Comparison of ENCODE assay signal across 9 cellular contexts in genomic region chr19:41426952-41427646, GRCh38. TPM values are rescaled to one million over a fixed set of nuclear protein-coding genes. Genes with fewer than 3 reads are reported as not detected.
A peak's percentile ranks its signal among the peaks of the same experiment; 100 is the strongest.
DNase-seq lines count a peak whose midpoint lies in the region; ATAC-seq, FAIRE-seq and TF ChIP-seq lines count a peak whose summit lies in the region.
"Had no signal": no experiment of that assay in that cellular context is flagged by ENCODE, and none has a peak within 500 bp of the region (broad histone marks: within the 10 kb centered on the region; RNA-seq: fewer than 3 reads in every experiment).

TSS of gene B3GNT8 (minus strand) at chr19:41427374. CDS start at chr19:41426778, 596 bp downstream.

- peaks cover 13 to 14% of the 10 kb centered on the region in 2 experiments for H3K36me3 ChIP-seq in keratinocyte (ENCODE audit: control insufficient read depth in 2 of 2, extremely low read depth in 1 of 2, insufficient read depth in 2 of 2, low read length in 2 of 2)

- peaks cover 17% of the 10 kb centered on the region for H3K4me1 ChIP-seq in keratinocyte (ENCODE audit: control insufficient read depth, extremely low read depth, insufficient read depth, low read length)

- H3K27ac ChIP-seq in keratinocyte (ENCODE audit: control insufficient read depth, insufficient read depth, low read length), result peak within 1 kb of the TSS; percentile 69

- peaks cover 1% of the 10 kb centered on the region for H3K79me2 ChIP-seq in keratinocyte (ENCODE audit: control insufficient read depth, insufficient read depth, low read length)

- no peaks in the 10 kb centered on the region for H3K9me3 ChIP-seq in keratinocyte (ENCODE audit: control insufficient read depth, low read depth, low read length)

- peak within 1 kb of the TSS; percentile 67 for H2AFZ ChIP-seq in keratinocyte (ENCODE audit: control insufficient read depth, low read length)

- H3K9me1 ChIP-seq in keratinocyte (ENCODE audit: control insufficient read depth, extremely low read depth, insufficient read depth, low read length), result no peaks in the 10 kb centered on the region

- dilution Hi-C loops in keratinocyte (cut with MboI; ENCODE audit: extremely low pct_ligation_motif_present, low sequenced_read_pairs), result no loop called here

- H3K4me2 ChIP-seq in keratinocyte (ENCODE audit: control insufficient read depth, extremely low read depth, insufficient read depth, low read depth, low read length), result peak within 1 kb of the TSS; percentile 92

- DNase-seq in CD1c-positive myeloid dendritic cell (ENCODE audit: extremely low spot score) (peak; percentile 16), HuH-7 (ENCODE audit: low spot score) (peak; percentile 94), T-helper 9 cell (peak; percentile 36), cardiac fibroblast (ENCODE audit: low read depth in 2 of 2) (peak; percentile 52 to 79), keratinocyte (ENCODE audit: low read depth, low spot score) (peak; percentile 48), NCI-H345 treated with DMSO at 0.1 percent for 48 hours (lab: John Stamatoyannopoulos, UW; ENCODE audit: unreplicated experiment) (no peak)
- DNase-seq in stimulated activated CD4-positive, alpha-beta T cell treated with anti-CD3 and anti-CD28 coated beads, Interleukin-12 subunit alpha, Interleukin-12 subunit beta, amount 100 ng/mL, for 4 hours, result peak; percentile 45

- no peaks in the 10 kb centered on the region for H3K27me3 ChIP-seq in keratinocyte (ENCODE audit: control insufficient read depth, extremely low read depth, insufficient read depth, low read length)

- no peak for ATAC-seq in HG03439 (IDR thresholded peaks at IDR 0.05; ENCODE audit: unreplicated experiment)

- peak; percentile 64 for FAIRE-seq in keratinocyte (lab: Jason Lieb, UNC)

- H4K20me1 ChIP-seq in keratinocyte (ENCODE audit: control insufficient read depth, extremely low read depth, insufficient read depth, low read length), result no peaks in the 10 kb centered on the region

- TF ChIP-seq CTCF in cardiac fibroblast (IDR thresholded peaks at IDR 0.05; ENCODE audit: low read depth, low read length) (no peak), keratinocyte (optimal IDR thresholded peaks at IDR 0.05 in 1 of 3, IDR thresholded peaks at IDR 0.05 in 1 of 3, conservative IDR thresholded peaks at IDR 0.05 in 1 of 3; ENCODE audit: extremely low read depth in 1 of 3, insufficient read depth in 2 of 3, low read length in 3 of 3) (no peak)

- peak within 1 kb of the TSS; percentile 83 for H3K9ac ChIP-seq in keratinocyte (ENCODE audit: control insufficient read depth, extremely low read depth, insufficient read depth, low read length)

- H3K4me3 ChIP-seq in cardiac fibroblast (replicated peaks in 1 of 2; ENCODE audit: low read depth in 2 of 2, low read length in 2 of 2) (peak within 1 kb of the TSS; percentile 38 to 53), keratinocyte (ENCODE audit: control insufficient read depth in 2 of 3, extremely low read depth in 1 of 3, insufficient read depth in 2 of 3, low read depth in 1 of 3, low read length in 3 of 3) (peak within 1 kb of the TSS; percentile 55 to 81 (median 59))

RNA-seq across cellular contexts. Expression of gene B3GNT8, which starts in this region (rescaled TPM):
- polyA plus RNA-seq in keratinocyte, result 0.45 to 1.8 TPM (median 0.97 TPM) in 3 replicates
- 1.9 TPM for polyA plus RNA-seq in keratinocyte (2011; ENCODE audit: low read depth)
- 0.22 and 0.87 TPM in 2 replicates for polyA plus RNA-seq in keratinocyte (2011; cell fraction: cytosol; rRNA removed)
- polyA plus RNA-seq in keratinocyte (2011; cell fraction: nucleus; rRNA removed), result 1.4 and 1.6 TPM in 2 replicates
- 2.9 and 3.2 TPM in 2 replicates for polyA plus RNA-seq in keratinocyte (2012; ENCODE audit: low replicate concordance)
- polyA minus RNA-seq in keratinocyte, result 0.26 to 0.49 TPM (median 0.36 TPM) in 3 replicates
- 2.7 TPM for polyA minus RNA-seq in keratinocyte (2011; cell fraction: cytosol; rRNA and poly(A)+ RNA removed)
- 0.62 and 1.7 TPM in 2 replicates for polyA minus RNA-seq in keratinocyte (2011; cell fraction: nucleus; rRNA and poly(A)+ RNA removed)
- polyA plus RNA-seq: neural cell had no signal
